1 cellular context compared by ENCODE assay signal in genomic region chr16:69967688-69968087, GRCh38. TPM values are rescaled to one million over a fixed set of nuclear protein-coding genes. Genes with fewer than 3 reads are reported as not detected.
"Had no signal": no experiment of that assay in that cellular context is flagged by ENCODE, and none has a peak within 500 bp of the region (broad histone marks: within the 10 kb centered on the region; RNA-seq: fewer than 3 reads in every experiment).

No MANE protein-coding gene starts in this region.

RNA-seq across cellular contexts. Expression of gene CLEC18A, which starts 16.6 kb away (rescaled TPM):
- total RNA-seq: SJSA1 had no signal
